ENCODE assay signal across 20 cellular contexts in genomic region chr3:187296058-187296457, GRCh38. TPM values are rescaled to one million over a fixed set of nuclear protein-coding genes. Genes with fewer than 3 reads are reported as not detected.
"Had no signal": no experiment of that assay in that cellular context is flagged by ENCODE, and none has a peak within 500 bp of the region (broad histone marks: within the 10 kb centered on the region; RNA-seq: fewer than 3 reads in every experiment).

No MANE protein-coding gene starts in this region.

- H3K27me3 ChIP-seq: dorsolateral prefrontal cortex, suprapubic skin, upper lobe of left lung had no signal

- H3K4me3 ChIP-seq: dorsolateral prefrontal cortex, skin epidermis, suprapubic skin, upper lobe of left lung had no signal

- H3K36me3 ChIP-seq: suprapubic skin, upper lobe of left lung had no signal

- H3K9me3 ChIP-seq: suprapubic skin, upper lobe of left lung had no signal

- ATAC-seq: activated CD4-positive, CD25-positive, alpha-beta regulatory T cell treated with anti-CD3 and anti-CD28 coated beads, Interleukin-2, amount 50 U/mL, for 24 hours; activated naive CD8-positive, alpha-beta T cell treated with anti-CD3 and anti-CD28 coated beads, Interleukin-2, amount 50 U/mL, for 24 hours; natural killer cell treated with Interleukin-12 subunit alpha and Interleukin-12 subunit beta and Interleukin-15 and Interleukin-18, amount 100 ng/mL, for 72 hours had no signal

- H3K27ac ChIP-seq: dorsolateral prefrontal cortex, suprapubic skin, upper lobe of left lung had no signal

- DNase-seq: activated naive CD4-positive, alpha-beta T cell treated with anti-CD3 and anti-CD28 coated beads for 36 hours; activated naive CD8-positive, alpha-beta T cell treated with anti-CD3 and anti-CD28 coated beads, Interleukin-2, amount 50 U/mL, for 24 hours; aorta; dorsolateral prefrontal cortex; head of caudate nucleus; kidney glomerular epithelial cell; nucleus accumbens; posterior cingulate gyrus; stimulated activated CD4-positive, alpha-beta T cell treated with anti-CD3 and anti-CD28 coated beads, Interleukin-15, amount 100 ng/mL, for 24 hours; stimulated activated CD4-positive, alpha-beta T cell treated with anti-CD3 and anti-CD28 coated beads, Interleukin-4, amount 100 ng/mL, for 4 hours; stimulated activated CD8-positive, alpha-beta memory T cell treated with anti-CD3 and anti-CD28 coated beads, Interleukin-4, amount 100 ng/mL, for 48 hours; T-helper 9 cell; upper lobe of left lung had no signal

RNA-seq across cellular contexts. Expression of gene MASP1, which starts 4.5 kb away (rescaled TPM):
- total RNA-seq: activated CD8-positive, alpha-beta memory T cell treated with anti-CD3 and anti-CD28 coated beads for 36 hours; activated naive CD4-positive, alpha-beta T cell treated with anti-CD3 and anti-CD28 coated beads for 36 hours; activated T-helper 1 cell treated with anti-CD3 and anti-CD28 coated beads, Interleukin-12 subunit alpha, Interleukin-12 subunit beta, Interleukin-2, Interleukin-4 antibody, amounts not matched to agents 30 ng/mL and 10 ng/mL and 1 ng/mL, durations not matched to agents 14 hours and 24 hours and 36 hours; epithelial cell of proximal tubule; natural killer cell treated with Interleukin-12 subunit alpha and Interleukin-12 subunit beta and Interleukin-15 and Interleukin-18, amount 100 ng/mL, for 72 hours had no signal
